ENCODE assay signal across 8 cellular contexts in the genomic region with DNA sequence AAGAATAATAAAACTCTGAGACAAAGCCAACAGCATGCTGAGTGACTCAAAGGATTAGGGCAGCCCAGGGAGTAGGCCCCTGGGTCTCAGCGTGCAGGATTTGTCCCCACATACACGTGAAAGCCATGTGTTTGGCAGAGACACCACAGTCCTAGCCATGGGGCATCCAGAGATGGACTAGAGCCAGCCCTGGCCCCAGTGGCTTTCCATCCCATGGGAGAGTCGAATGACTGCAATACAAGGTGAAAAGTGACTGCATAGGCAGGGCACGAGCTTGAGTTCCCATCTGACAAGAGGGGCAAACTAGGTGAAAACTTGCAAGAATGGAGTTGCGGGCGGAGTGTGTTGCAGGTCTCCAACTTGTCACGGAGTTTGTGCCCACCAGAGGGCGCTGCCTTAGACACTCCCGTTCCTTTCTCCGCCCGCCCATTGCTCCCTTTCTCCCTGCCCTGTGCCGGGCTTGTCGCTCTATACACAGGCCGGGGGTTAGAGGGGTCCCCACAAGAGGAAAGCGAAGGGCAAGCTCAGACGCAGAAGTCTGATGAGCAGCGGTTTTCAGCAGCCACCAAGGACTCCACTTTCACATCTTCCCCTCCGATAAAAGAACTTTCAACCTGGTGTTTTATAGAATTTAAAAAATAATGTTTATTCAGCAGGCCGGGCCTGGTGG. TPM values are rescaled to one million over a fixed set of nuclear protein-coding genes. Genes with fewer than 3 reads are reported as not detected.
DNase-seq lines count a peak whose midpoint lies in the region; ATAC-seq and TF ChIP-seq lines count a peak whose summit lies in the region.

No MANE protein-coding gene starts in this region.

- TF ChIP-seq CTCF in AG10803 (conservative IDR thresholded peaks at IDR 0.05; ENCODE audit: low read length): peak; percentile 73
- TF ChIP-seq CTCF in activated B cell treated with CpG ODN at 0.5 μM for 24 hours (IDR thresholded peaks at IDR 0.05): peak; percentile 74

- H3K36me3 Mint-ChIP-seq in activated B cell treated with CpG ODN at 0.5 μM for 24 hours (ENCODE audit: low read depth): no peaks in the 10 kb centered on the region

- no peak overlapping the region for H3K4me3 Mint-ChIP-seq in activated B cell treated with CpG ODN at 0.5 μM for 24 hours

- ATAC-seq in GM21619 (IDR thresholded peaks at IDR 0.05; ENCODE audit: unreplicated experiment): peak; percentile 48
- peak; percentile 65 for ATAC-seq in activated B cell treated with CpG ODN at 0.5 μM for 24 hours (ENCODE audit: low read depth)
- ATAC-seq in HG03565 (IDR thresholded peaks at IDR 0.05; ENCODE audit: unreplicated experiment): no peak

- H3K4me1 Mint-ChIP-seq in activated B cell treated with CpG ODN at 0.5 μM for 24 hours: peaks cover 7% of the 10 kb centered on the region

- H3K27me3 Mint-ChIP-seq in activated B cell treated with CpG ODN at 0.5 μM for 24 hours: peaks cover 54% of the 10 kb centered on the region

- CTCF ChIA-PET in activated B cell treated with CpG ODN at 0.5 μM for 24 hours (lab: Charles Lee): interaction anchor here (0.8 to 3.7 kb wide), 3 partner anchors 112 to 284 kb away, joined by 3 to 65 read pairs (median 8); no protein-coding TSS in a partner anchor

- no peak overlapping the region for H3K27ac Mint-ChIP-seq in activated B cell treated with CpG ODN at 0.5 μM for 24 hours

- no peaks in the 10 kb centered on the region for H3K9me3 Mint-ChIP-seq in activated B cell treated with CpG ODN at 0.5 μM for 24 hours

- intact Hi-C loops in activated B cell treated with CpG ODN at 0.5 μM for 24 hours (cut with micrococcal nuclease): loop anchor here (1.0 to 5.0 kb wide), 2 partner anchors 112 to 810 kb away; no protein-coding TSS in a partner anchor

- H3K27ac ChIP-seq in caudate nucleus (ENCODE audit: low read depth, low read length): no peak overlapping the region

- POLR2A ChIA-PET in activated B cell treated with CpG ODN at 0.5 μM for 24 hours (lab: Charles Lee): no interaction called here

- peak overlapping the region; percentile 20; the same call in 1 of the 2 replicates for H3K4me3 ChIP-seq in AG10803 (ENCODE audit: low read length)

- DNase-seq in AG10803 (ENCODE audit: low read depth) (peak; percentile 81), NCI-H226 (peak; percentile 38), activated B cell treated with CpG ODN at 0.5 μM for 24 hours (peak; percentile 52), caudate nucleus (lab: John Stamatoyannopoulos, UW) (peak in 53 of 61 donors; percentile 4 to 83 (median 55)), kidney tubule cell (ENCODE audit: low spot score) (peak; percentile 67)
- peak; percentile 73 for DNase-seq in stimulated activated CD4-positive, alpha-beta T cell treated with anti-CD3 and anti-CD28 coated beads, Interleukin-1b, Interleukin-23, amount 100 ng/mL, for 48 hours

RNA-seq across cellular contexts. Expression of gene TSKU, which starts 24.2 kb away (rescaled TPM):
- total RNA-seq in activated B cell treated with CpG ODN at 0.5 μM for 24 hours: not detected in 2 replicates

RNA-seq across cellular contexts. Expression of gene ACER3, which starts 53.4 kb away (rescaled TPM):
- 11.8 and 12.4 TPM in 2 replicates for total RNA-seq in activated B cell treated with CpG ODN at 0.5 μM for 24 hours
